Comparison of ENCODE assay signal across 8 cellular contexts in the genomic region with DNA sequence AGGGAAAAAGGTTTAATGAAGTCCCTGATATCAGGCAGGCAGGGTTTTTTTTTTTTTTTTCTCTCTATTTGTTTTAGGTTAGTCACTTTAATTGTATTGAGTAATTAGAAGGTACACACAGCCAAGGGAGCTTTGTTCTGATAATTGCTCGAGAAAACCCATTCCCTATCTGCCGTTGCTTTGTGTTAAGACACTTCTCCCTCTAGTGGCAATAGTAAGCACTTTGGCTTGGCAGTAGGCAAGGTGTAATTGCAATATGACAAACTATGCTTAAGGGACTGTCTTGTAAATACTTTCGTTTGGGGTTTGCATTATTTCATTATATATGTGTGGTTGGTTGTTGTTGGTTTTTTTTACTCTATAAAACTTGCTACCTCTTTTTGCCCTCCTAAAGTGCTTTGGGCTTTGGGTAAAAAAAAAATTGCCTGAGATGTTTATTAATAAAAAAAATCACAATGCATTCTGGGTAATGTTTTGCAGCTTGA.
DNase-seq lines count a peak whose midpoint lies in the region; ATAC-seq, FAIRE-seq and TF ChIP-seq lines count a peak whose summit lies in the region.

No MANE protein-coding gene starts in this region.

- H3K27me3 ChIP-seq in parathyroid adenoma (ENCODE audit: control insufficient read depth, insufficient read depth, low read length) = no peaks in the 10 kb centered on the region

- no peak overlapping the region for H3K4me3 Mint-ChIP-seq in activated naive CD4-positive, alpha-beta T cell treated with anti-CD3 and anti-CD28 coated beads for 36 hours

- no peak overlapping the region for H3K27ac Mint-ChIP-seq in activated naive CD4-positive, alpha-beta T cell treated with anti-CD3 and anti-CD28 coated beads for 36 hours

- H3K36me3 ChIP-seq in parathyroid adenoma (ENCODE audit: control insufficient read depth, insufficient read depth, low read length) = no peaks in the 10 kb centered on the region

- DNase-seq in DMS79 (lab: John Stamatoyannopoulos, UW) (peak; percentile 50), HK-2 (ENCODE audit: unreplicated experiment) (peak; percentile 7), NCI-H748 (lab: John Stamatoyannopoulos, UW; ENCODE audit: unreplicated experiment) (peak; percentile 96), frontal cortex (ENCODE audit: low spot score in 2 of 2) (peak; percentile 13 to 49)
- DNase-seq in activated naive CD4-positive, alpha-beta T cell treated with anti-CD3 and anti-CD28 coated beads for 36 hours = peak; percentile 36
- DNase-seq in activated CD4-positive, CD25-positive, alpha-beta regulatory T cell treated with anti-CD3 and anti-CD28 coated beads, Interleukin-2, amount 50 U/mL, for 72 hours = no peak

- no peaks in the 10 kb centered on the region for H3K36me3 Mint-ChIP-seq in activated naive CD4-positive, alpha-beta T cell treated with anti-CD3 and anti-CD28 coated beads for 36 hours (ENCODE audit: low read depth)

- H3K9me3 Mint-ChIP-seq in activated naive CD4-positive, alpha-beta T cell treated with anti-CD3 and anti-CD28 coated beads for 36 hours = no peaks in the 10 kb centered on the region

- H3K27ac ChIP-seq in parathyroid adenoma = no peak overlapping the region

- no peaks in the 10 kb centered on the region for H3K27me3 Mint-ChIP-seq in activated naive CD4-positive, alpha-beta T cell treated with anti-CD3 and anti-CD28 coated beads for 36 hours (ENCODE audit: low read depth)

- peaks cover 5% of the 10 kb centered on the region for H3K79me2 ChIP-seq in parathyroid adenoma

- peak; percentile 66 for FAIRE-seq in frontal cortex (lab: Jason Lieb, UNC)

- H3K4me2 ChIP-seq in parathyroid adenoma (ENCODE audit: low read length) = no peak overlapping the region

- no peak overlapping the region for H3K9ac ChIP-seq in parathyroid adenoma

- CTCF ChIA-PET in activated naive CD4-positive, alpha-beta T cell treated with anti-CD3 and anti-CD28 coated beads for 36 hours (lab: Charles Lee) = interaction anchor here (0.6 to 3.3 kb wide), 42 partner anchors 9 to 534 kb away, joined by 3 to 17 read pairs (median 4); no protein-coding TSS in a partner anchor

- peaks cover 5% of the 10 kb centered on the region for H3K4me1 Mint-ChIP-seq in activated naive CD4-positive, alpha-beta T cell treated with anti-CD3 and anti-CD28 coated beads for 36 hours (ENCODE audit: low read depth)

- ATAC-seq in GM18861 (IDR thresholded peaks at IDR 0.05; ENCODE audit: unreplicated experiment) = no peak

- no peak overlapping the region for H3K4me3 ChIP-seq in parathyroid adenoma (ENCODE audit: low read depth, low read length)

- no peaks in the 10 kb centered on the region for H3K4me1 ChIP-seq in parathyroid adenoma

- H3K9me3 ChIP-seq in parathyroid adenoma (ENCODE audit: control insufficient read depth, low read length) = no peaks in the 10 kb centered on the region

- peak; percentile 78 for TF ChIP-seq CTCF in parathyroid adenoma (IDR thresholded peaks at IDR 0.05)

- intact Hi-C loops in activated naive CD4-positive, alpha-beta T cell treated with anti-CD3 and anti-CD28 coated beads for 36 hours (cut with micrococcal nuclease) = loop anchor here (1.0 to 2.0 kb wide), 3 partner anchors 103 to 253 kb away; no protein-coding TSS in a partner anchor

- no peak overlapping the region for H2AFZ ChIP-seq in parathyroid adenoma
